Comparison of ENCODE assay signal across 15 cellular contexts in genomic region chr3:144737281-144737680, GRCh38.
A peak's percentile ranks its signal among the peaks of the same experiment; 100 is the strongest.
DNase-seq lines count a peak whose midpoint lies in the region; ATAC-seq and TF ChIP-seq lines count a peak whose summit lies in the region.
"Had no signal": no experiment of that assay in that cellular context is flagged by ENCODE, and none has a peak within 500 bp of the region (broad histone marks: within the 10 kb centered on the region; RNA-seq: fewer than 3 reads in every experiment).

No MANE protein-coding gene starts in this region.

- H3K36me3 Mint-ChIP-seq in GM23338 (ENCODE audit: low read depth): no peaks in the 10 kb centered on the region
- no peaks in the 10 kb centered on the region for H3K36me3 Mint-ChIP-seq in Caco-2 (ENCODE audit: insufficient read depth, unreplicated experiment)
- H3K36me3 Mint-ChIP-seq: CD8-positive, alpha-beta T cell had no signal

- no peaks in the 10 kb centered on the region for H4K20me1 ChIP-seq in GM23338 (replicated peaks; ENCODE audit: insufficient read depth)
- H4K20me1 ChIP-seq: BLaER1 treated with 17β-estradiol and CSF1 and Interleukin-3, amounts not matched to agents 10 nM and 100 nM had no signal

- H2BK5ac ChIP-seq in neuronal stem cell (ENCODE audit: low read length): no peak overlapping the region

- H3K4me3 ChIP-seq in GM23338: no peak overlapping the region
- no peak overlapping the region for H3K4me3 ChIP-seq in neuronal stem cell (ENCODE audit: low read length in 2 of 2)
- H3K4me3 ChIP-seq in Caco-2 (ENCODE audit: low read depth, low read length): no peak overlapping the region
- H3K4me3 ChIP-seq: A549; BLaER1 treated with 17β-estradiol and CSF1 and Interleukin-3, amounts not matched to agents 10 nM and 100 nM had no signal

- H3K27me3 ChIP-seq in GM23338 (ENCODE audit: insufficient read depth): no peaks in the 10 kb centered on the region
- H3K27me3 ChIP-seq in neuronal stem cell (ENCODE audit: control insufficient read depth in 3 of 3, insufficient read depth in 3 of 3, low read depth in 1 of 3, low read length in 3 of 3): no peaks in the 10 kb centered on the region
- H3K27me3 ChIP-seq in Caco-2 (replicated peaks; ENCODE audit: control insufficient read depth, insufficient read depth, low read length): no peaks in the 10 kb centered on the region
- H3K27me3 ChIP-seq: BLaER1 treated with 17β-estradiol and CSF1 and Interleukin-3, amounts not matched to agents 10 nM and 100 nM had no signal

- H3K9me3 Mint-ChIP-seq in GM23338: no peaks in the 10 kb centered on the region
- no peaks in the 10 kb centered on the region for H3K9me3 Mint-ChIP-seq in Caco-2 (ENCODE audit: unreplicated experiment)

- H3F3A ChIP-seq in GM23338 (replicated peaks; ENCODE audit: low read depth): no peaks in the 10 kb centered on the region

- H3K27ac Mint-ChIP-seq in GM23338: 0 out of 2 replicates have a peak overlapping the region, but pooled peaks have one; percentile 24
- no peak overlapping the region for H3K27ac Mint-ChIP-seq in Caco-2 (ENCODE audit: unreplicated experiment)
- H3K27ac Mint-ChIP-seq: B cell; CD4-positive, alpha-beta T cell; CD8-positive, alpha-beta T cell had no signal

- DNase-seq in GM23338 (ENCODE audit: low spot score) (no peak), NCI-H526 treated with DMSO at 0.1 percent for 48 hours (lab: John Stamatoyannopoulos, UW) (peak; percentile 20), neuronal stem cell (ENCODE audit: low spot score) (no peak), Caco-2 (no peak), NCI-H1048 (lab: John Stamatoyannopoulos, UW) (no peak)
- DNase-seq: AML-193; CD4-positive, alpha-beta T cell; CD8-positive, alpha-beta T cell; DMS79 treated with DMSO at 0.1 percent for 48 hours; GF-D8 had no signal

- intact Hi-C loops in Caco-2 (cut with micrococcal nuclease; ENCODE audit: unreplicated experiment): no loop called here

- POLR2A ChIA-PET in Caco-2 (lab: Charles Lee): no interaction called here

- no peak overlapping the region for H3K4ac ChIP-seq in neuronal stem cell (ENCODE audit: low read length)

- H3K14ac ChIP-seq in neuronal stem cell (ENCODE audit: low read length): no peak overlapping the region

- no peak overlapping the region for H3K9ac ChIP-seq in neuronal stem cell (ENCODE audit: low read depth, low read length, poor library complexity)
- H3K9ac ChIP-seq: BLaER1 treated with 17β-estradiol and CSF1 and Interleukin-3, amounts not matched to agents 10 nM and 100 nM had no signal

- H3K4me2 ChIP-seq in GM23338: no peak overlapping the region
- no peak overlapping the region for H3K4me2 ChIP-seq in neuronal stem cell (ENCODE audit: insufficient read depth, low read length, poor library complexity, severe bottlenecking)
- H3K4me2 ChIP-seq: A549; BLaER1 treated with 17β-estradiol and CSF1 and Interleukin-3, amounts not matched to agents 10 nM and 100 nM had no signal

- no peaks in the 10 kb centered on the region for H3K9me2 ChIP-seq in GM23338 (ENCODE audit: insufficient read depth)

- H2BK120ac ChIP-seq in neuronal stem cell (ENCODE audit: low read depth, low read length): no peak overlapping the region

- TF ChIP-seq CTCF in GM23338 (conservative IDR thresholded peaks at IDR 0.05; ENCODE audit: low read depth in 2 of 2) (no peak), Caco-2 (IDR thresholded peaks at IDR 0.05; ENCODE audit: insufficient read depth in 1 of 2, low read depth in 1 of 2, low read length in 1 of 2, severe bottlenecking in 1 of 2, unreplicated experiment in 1 of 2) (no peak)

- H3K4me1 Mint-ChIP-seq in GM23338: no peaks in the 10 kb centered on the region; the same call in 2 of the 3 replicates
- H3K4me1 Mint-ChIP-seq in Caco-2 (ENCODE audit: low read depth, unreplicated experiment): no peaks in the 10 kb centered on the region
- H3K4me1 Mint-ChIP-seq: B cell had no signal

- H3K18ac ChIP-seq in neuronal stem cell (ENCODE audit: low read length): no peak overlapping the region

- H3K36me3 ChIP-seq in GM23338 (ENCODE audit: insufficient read depth) (no peaks in the 10 kb centered on the region), neuronal stem cell (replicated peaks in 1 of 2; ENCODE audit: control insufficient read depth in 2 of 2, insufficient read depth in 2 of 2, low read length in 2 of 2) (no peaks in the 10 kb centered on the region), Caco-2 (ENCODE audit: control insufficient read depth, insufficient read depth, low read length) (no peaks in the 10 kb centered on the region)
- H3K36me3 ChIP-seq: BLaER1 treated with 17β-estradiol and CSF1 and Interleukin-3, amounts not matched to agents 10 nM and 100 nM had no signal

- H3K79me2 ChIP-seq in GM23338 (replicated peaks; ENCODE audit: insufficient read depth): no peaks in the 10 kb centered on the region

- WGBS in neuronal stem cell (ENCODE audit: extremely low coverage in 2 of 2, insufficient read length in 2 of 2, insufficient replicate concordance in 1 of 2), 2 donors: no CpG with 5 or more reads among the region's 7 CpGs

- H3K23ac ChIP-seq in neuronal stem cell (ENCODE audit: low read depth, low read length, poor library complexity): no peak overlapping the region

- ATAC-seq in GM23338: no peak
- ATAC-seq: A549; CD8-positive, alpha-beta T cell had no signal

- no peaks in the 10 kb centered on the region for H3K79me1 ChIP-seq in neuronal stem cell (ENCODE audit: low read depth, low read length)

- CTCF ChIA-PET in Caco-2 (lab: Charles Lee): no interaction called here

- BruUV-seq in Caco-2 (replicated peaks; lab: Mats Ljungman, UMichigan): no TSS peak

- no peaks in the 10 kb centered on the region for H3K9me3 ChIP-seq in neuronal stem cell (replicated peaks in 1 of 2; ENCODE audit: control insufficient read depth in 2 of 2, insufficient read depth in 1 of 2, low read depth in 1 of 2, low read length in 2 of 2)
- H3K9me3 ChIP-seq in Caco-2: no peaks in the 10 kb centered on the region
- H3K9me3 ChIP-seq: A549; BLaER1 treated with 17β-estradiol and CSF1 and Interleukin-3, amounts not matched to agents 10 nM and 100 nM had no signal

- H3K4me1 ChIP-seq in GM23338 (ENCODE audit: insufficient read depth) (no peaks in the 10 kb centered on the region), neuronal stem cell (ENCODE audit: control insufficient read depth in 2 of 2, insufficient read depth in 1 of 2, low read depth in 1 of 2, low read length in 2 of 2) (no peaks in the 10 kb centered on the region), Caco-2 (no peaks in the 10 kb centered on the region)
- H3K4me1 ChIP-seq: A549; BLaER1 treated with 17β-estradiol and CSF1 and Interleukin-3, amounts not matched to agents 10 nM and 100 nM had no signal

- no peak overlapping the region for H4K91ac ChIP-seq in neuronal stem cell (ENCODE audit: low read depth, low read length, poor library complexity)

- H3K4me3 Mint-ChIP-seq in GM23338 (no peak overlapping the region), Caco-2 (ENCODE audit: unreplicated experiment) (no peak overlapping the region)
- H3K4me3 Mint-ChIP-seq: B cell; CD4-positive, alpha-beta T cell; CD8-positive, alpha-beta T cell had no signal

- no peak overlapping the region for H2BK12ac ChIP-seq in neuronal stem cell (ENCODE audit: low read length)

- H3K27me3 Mint-ChIP-seq in GM23338 (ENCODE audit: insufficient read depth, low read depth, poor library complexity) (no peaks in the 10 kb centered on the region), Caco-2 (ENCODE audit: insufficient read depth, unreplicated experiment) (no peaks in the 10 kb centered on the region)
- H3K27me3 Mint-ChIP-seq: B cell; CD4-positive, alpha-beta T cell had no signal

- H4K8ac ChIP-seq in neuronal stem cell (ENCODE audit: low read depth, low read length): no peak overlapping the region

- H3K27ac ChIP-seq in GM23338 (ENCODE audit: low read depth) (no peak overlapping the region), neuronal stem cell (replicated peaks; ENCODE audit: low read length) (no peak overlapping the region)
- H3K27ac ChIP-seq: 22Rv1; A549; BLaER1 treated with 17β-estradiol and CSF1 and Interleukin-3, amounts not matched to agents 10 nM and 100 nM; C4-2B had no signal

- 0 out of 2 replicates have a peak overlapping the region, but pooled peaks have one; percentile 8 for H2AFZ ChIP-seq in GM23338
- peak overlapping the region; percentile 30 for H2AFZ ChIP-seq in neuronal stem cell (ENCODE audit: low read length)

- H2AK5ac ChIP-seq in neuronal stem cell (ENCODE audit: low read depth, low read length): no peak overlapping the region

- no peak overlapping the region for H2BK15ac ChIP-seq in neuronal stem cell (ENCODE audit: low read length)

TF ChIP-seq in GM23338, 12 proteins besides CTCF, POLR2A, EP300 and RAD21 (continues in another document):
- TF ChIP-seq EZH2phosphoT487 (IDR thresholded peaks at IDR 0.05; ENCODE audit: unreplicated experiment): no peak
- TF ChIP-seq REST (IDR thresholded peaks at IDR 0.05; ENCODE audit: unreplicated experiment): no peak
- no peak for TF ChIP-seq STAT1 (IDR thresholded peaks at IDR 0.05; ENCODE audit: unreplicated experiment)
- TF ChIP-seq CREB1 (CRISPR knock-in tag; IDR thresholded peaks at IDR 0.05; ENCODE audit: low read depth): no peak
